17 cellular contexts compared by ENCODE assay signal in genomic region chr7:47181609-47182264, GRCh38.
A peak's percentile ranks its signal among the peaks of the same experiment; 100 is the strongest.
DNase-seq lines count a peak whose midpoint lies in the region; ATAC-seq, FAIRE-seq and TF ChIP-seq lines count a peak whose summit lies in the region.
"Had no signal": no experiment of that assay in that cellular context is flagged by ENCODE, and none has a peak within 500 bp of the region (broad histone marks: within the 10 kb centered on the region; RNA-seq: fewer than 3 reads in every experiment).

No MANE protein-coding gene starts in this region.

- no peak for TF ChIP-seq POLR2A in HepG2 (IDR thresholded peaks at IDR 0.05; ENCODE audit: insufficient read depth in 1 of 2, low read depth in 2 of 2, low read length in 2 of 2)
- no peak for TF ChIP-seq POLR2A in gastroesophageal sphincter (IDR thresholded peaks at IDR 0.05)

- no peaks in the 10 kb centered on the region for H3K36me3 ChIP-seq in liver (ENCODE audit: control insufficient read depth in 4 of 4, insufficient read depth in 3 of 4, low read depth in 1 of 4, low read length in 3 of 4)
- no peaks in the 10 kb centered on the region for H3K36me3 ChIP-seq in HepG2 (replicated peaks in 1 of 2; ENCODE audit: control insufficient read depth in 1 of 2, insufficient read depth in 2 of 2, low read length in 2 of 2)
- H3K36me3 ChIP-seq in gastroesophageal sphincter, result no peaks in the 10 kb centered on the region
- no peaks in the 10 kb centered on the region for H3K36me3 ChIP-seq in pancreas

- H4K20me1 ChIP-seq in HepG2 (ENCODE audit: insufficient read depth, low read length), result no peaks in the 10 kb centered on the region

- H3K4me3 Mint-ChIP-seq in CD14-positive monocyte, result no peak overlapping the region
- H3K4me3 Mint-ChIP-seq: neural crest cell; T-helper 1 cell treated with Interleukin-12 subunit alpha and Interleukin-12 subunit beta and Interleukin-4 antibody, amounts not matched to agents 30 μg/mL and 1 μg/mL, for 36 hours; type B pancreatic cell had no signal

- H3K27me3 ChIP-seq in liver (ENCODE audit: control insufficient read depth in 4 of 4, insufficient read depth in 4 of 4, low read length in 3 of 4) (no peaks in the 10 kb centered on the region), HepG2 (ENCODE audit: control insufficient read depth in 1 of 2, insufficient read depth in 2 of 2, low read length in 2 of 2) (peaks cover 0 to 14% of the 10 kb centered on the region in 2 experiments; a peak in 2 of 5 replicates), gastroesophageal sphincter (no peaks in the 10 kb centered on the region), pancreas (no peaks in the 10 kb centered on the region)

- no peak overlapping the region for H2AFZ ChIP-seq in HepG2 (ENCODE audit: low read length)

- H3K4me1 ChIP-seq in liver (ENCODE audit: control insufficient read depth in 4 of 4, insufficient read depth in 4 of 4, low read length in 3 of 4), result peaks cover 5 to 39% (median 34%) of the 10 kb centered on the region in 4 donors
- peaks cover 14% of the 10 kb centered on the region for H3K4me1 ChIP-seq in HepG2 (ENCODE audit: insufficient read depth, low read length)
- peaks cover 5 to 69% (median 16%) of the 10 kb centered on the region in 3 donors for H3K4me1 ChIP-seq in gastroesophageal sphincter
- H3K4me1 ChIP-seq in pancreas, result peaks cover 32 to 49% (median 43%) of the 10 kb centered on the region in 3 donors

- DNase-seq in HepG2 (ENCODE audit: low spot score) (no peak), pancreas (peak; percentile 76 to 88 (median 81)), kidney glomerular epithelial cell (lab: John Stamatoyannopoulos, UW) (no peak), CD14-positive monocyte (ENCODE audit: low spot score) (no peak)
- DNase-seq: activated CD4-positive, alpha-beta T cell treated with anti-CD3 and anti-CD28 coated beads for 1 hour; activated CD8-positive, alpha-beta memory T cell treated with anti-CD3 and anti-CD28 coated beads, Interleukin-2, amount 50 U/mL, for 4 hours; activated naive CD4-positive, alpha-beta T cell; effector CD4-positive, alpha-beta T cell; GF-D8; NCI-H187 had no signal

- CTCF ChIA-PET in HepG2 (lab: Yijun Ruan, JAX; ENCODE audit: low intra/inter-chr PET ratio, low total read pairs), result no interaction called here

- POLR2A ChIA-PET in HepG2 (lab: Yijun Ruan, JAX), result no interaction called here

- no TSS peak for BruUV-seq in HepG2 (replicated peaks; lab: Mats Ljungman, UMichigan)

- in situ Hi-C loops in HepG2 (cut with HindIII; ENCODE audit: extremely low pct_ligation_motif_present, low pct_unique_long_range_greater_than_20kb), result loop anchor here (5.0 to 10.0 kb wide), 3 partner anchors 94 to 1267 kb away; no protein-coding TSS in a partner anchor

- H3K4me1 Mint-ChIP-seq in CD14-positive monocyte, result peaks cover 12% of the 10 kb centered on the region

- H3K4me3 ChIP-seq in liver (ENCODE audit: low read depth in 1 of 3, low read length in 3 of 3), result no peak overlapping the region
- no peak overlapping the region for H3K4me3 ChIP-seq in HepG2 (replicated peaks in 1 of 3; ENCODE audit: insufficient read depth in 1 of 3, low read depth in 2 of 3, low read length in 3 of 3)
- H3K4me3 ChIP-seq in gastroesophageal sphincter, result no peak overlapping the region
- no peak overlapping the region for H3K4me3 ChIP-seq in pancreas

- no peak overlapping the region for H3K4me2 ChIP-seq in HepG2 (ENCODE audit: low read depth, low read length)

- H3K27ac Mint-ChIP-seq in CD14-positive monocyte, result no peak overlapping the region
- H3K27ac Mint-ChIP-seq: T-helper 1 cell treated with Interleukin-12 subunit alpha and Interleukin-12 subunit beta and Interleukin-4 antibody, amounts not matched to agents 30 μg/mL and 1 μg/mL, for 36 hours; type B pancreatic cell had no signal

- 32% methylated on average over 5 of the region's 5 CpGs for WGBS in liver
- 23% methylated on average over 5 of the region's 5 CpGs for WGBS in HepG2 (ENCODE audit: low lambda C conversion rate)
- WGBS in gastroesophageal sphincter (ENCODE audit: low coverage in 1 of 2), 2 donors, result 29 to 45% methylated on average over 3 to 5 of the region's 5 CpGs
- WGBS in pancreas, 2 donors, result 13 to 14% methylated on average over 5 of the region's 5 CpGs

- H3K27ac ChIP-seq in liver (ENCODE audit: low read depth in 1 of 2, low read length in 2 of 2) (peak overlapping the region in 1 of 2 donors; percentile 31), HepG2 (ENCODE audit: extremely low read length, insufficient read depth, low read length) (no peak overlapping the region), gastroesophageal sphincter (peak overlapping the region in 3 of 4 donors; percentile 7 to 62 (median 59)), pancreas (peak overlapping the region; percentile 3 to 50 (median 40))

- ATAC-seq in HepG2 (no peak), gastroesophageal sphincter (peak; percentile 55), pancreas (peak; percentile 84 to 89 (median 88)), HG02798 (IDR thresholded peaks at IDR 0.05; ENCODE audit: poor library complexity, unreplicated experiment) (no peak), HG03135 (IDR thresholded peaks at IDR 0.05; ENCODE audit: unreplicated experiment) (no peak)

- no peak for TF ChIP-seq EP300 in HepG2 (IDR thresholded peaks at IDR 0.05; ENCODE audit: low read depth in 2 of 2, low read length in 2 of 2)
- TF ChIP-seq EP300 in HepG2 (CRISPR knock-in tag; IDR thresholded peaks at IDR 0.05; ENCODE audit: borderline replicate concordance), result no peak
- TF ChIP-seq EP300 in gastroesophageal sphincter (IDR thresholded peaks at IDR 0.05), result no peak

- TF ChIP-seq RAD21 in liver (IDR thresholded peaks at IDR 0.05) (peak; percentile 45 to 62), HepG2 (CRISPR knock-in tag; IDR thresholded peaks at IDR 0.05) (no peak)

- H3K9me3 ChIP-seq in liver (ENCODE audit: control insufficient read depth in 4 of 4, low read length in 3 of 4) (no peaks in the 10 kb centered on the region), HepG2 (ENCODE audit: low read length) (peaks cover 2% of the 10 kb centered on the region), gastroesophageal sphincter (no peaks in the 10 kb centered on the region), pancreas (no peaks in the 10 kb centered on the region)

- H3K36me3 Mint-ChIP-seq in CD14-positive monocyte, result no peaks in the 10 kb centered on the region
- H3K36me3 Mint-ChIP-seq: type B pancreatic cell had no signal

- H3K79me2 ChIP-seq in HepG2 (ENCODE audit: insufficient read depth, low read length), result no peaks in the 10 kb centered on the region

- no peak overlapping the region for H3K9ac ChIP-seq in liver (ENCODE audit: low read depth in 1 of 2, low read length in 2 of 2)
- H3K9ac ChIP-seq in HepG2 (ENCODE audit: insufficient read depth, low read depth, low read length), result no peak overlapping the region

- H3K9me3 Mint-ChIP-seq in CD14-positive monocyte, result peaks cover 0 to 8% (median 0%) of the 10 kb centered on the region in 7 donors
- H3K9me3 Mint-ChIP-seq: T-helper 1 cell treated with Interleukin-12 subunit alpha and Interleukin-12 subunit beta and Interleukin-4 antibody, amounts not matched to agents 30 μg/mL and 1 μg/mL, for 36 hours; type B pancreatic cell had no signal

- peaks cover 3 to 7% (median 5%) of the 10 kb centered on the region in 3 donors for H3K27me3 Mint-ChIP-seq in CD14-positive monocyte (ENCODE audit: low read depth in 3 of 3)

- intact Hi-C loops in HepG2 (cut with micrococcal nuclease; ENCODE audit: unreplicated experiment) (loop anchor here (2.0 kb wide), 2 partner anchors 81 to 1259 kb away; no protein-coding TSS in a partner anchor), pancreas (cut with DNase I) (loop anchor here in 1 of 3 donors (10.0 kb wide), 1 partner anchor 1267 kb away; no protein-coding TSS in a partner anchor), CD14-positive monocyte (cut with micrococcal nuclease) (loop anchor here in 1 of 2 donors (2.0 kb wide), 1 partner anchor 1263 kb away; no protein-coding TSS in a partner anchor)

- FAIRE-seq in HepG2 (lab: Jason Lieb, UNC) (no peak), pancreas (lab: Jason Lieb, UNC) (no peak)

- no peak for TF ChIP-seq CTCF in liver (IDR thresholded peaks at IDR 0.05; ENCODE audit: low read depth, low read length, missing input control)
- no peak for TF ChIP-seq CTCF in HepG2 (CRISPR knock-in tag; IDR thresholded peaks at IDR 0.05)
- no peak for TF ChIP-seq CTCF in gastroesophageal sphincter (IDR thresholded peaks at IDR 0.05)
- TF ChIP-seq CTCF in pancreas (IDR thresholded peaks at IDR 0.05), result no peak
- no peak for TF ChIP-seq CTCF in CD14-positive monocyte (IDR thresholded peaks at IDR 0.05)

TF ChIP-seq in liver, 16 proteins besides CTCF, POLR2A, EP300 and RAD21 (continues in another document):
- TF ChIP-seq NR2F2 (IDR thresholded peaks at IDR 0.05) (no peak), TAF1 (conservative IDR thresholded peaks at IDR 0.05) (no peak), SP1 (IDR thresholded peaks at IDR 0.05) (peak; percentile 64), EGR1 (IDR thresholded peaks at IDR 0.05; ENCODE audit: low read depth in 2 of 2) (no peak)

TF ChIP-seq in HepG2, 621 proteins besides CTCF, POLR2A, EP300 and RAD21 (continues in another document):
- TF ChIP-seq MED13 (CRISPR knock-in tag; IDR thresholded peaks at IDR 0.05), result no peak
- no peak for TF ChIP-seq STAT5B (CRISPR knock-in tag; IDR thresholded peaks at IDR 0.05)
- no peak for TF ChIP-seq ZNF275 (CRISPR knock-in tag; IDR thresholded peaks at IDR 0.05; ENCODE audit: borderline replicate concordance)
- TF ChIP-seq ONECUT2 (CRISPR knock-in tag; IDR thresholded peaks at IDR 0.05), result no peak
- no peak for TF ChIP-seq KDM4B (CRISPR knock-in tag; IDR thresholded peaks at IDR 0.05)
- TF ChIP-seq, protein P1, sequence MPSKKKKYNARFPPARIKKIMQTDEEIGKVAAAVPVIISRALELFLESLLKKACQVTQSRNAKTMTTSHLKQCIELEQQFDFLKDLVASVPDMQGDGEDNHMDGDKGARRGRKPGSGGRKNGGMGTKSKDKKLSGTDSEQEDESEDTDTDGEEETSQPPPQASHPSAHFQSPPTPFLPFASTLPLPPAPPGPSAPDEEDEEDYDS (CRISPR knock-in tag; IDR thresholded peaks at IDR 0.05), result no peak
- no peak for TF ChIP-seq ZBTB1 (CRISPR knock-in tag; IDR thresholded peaks at IDR 0.05; ENCODE audit: borderline replicate concordance)
- no peak for TF ChIP-seq ZNF343 (CRISPR knock-in tag; IDR thresholded peaks at IDR 0.05)
- no peak for TF ChIP-seq CC2D1A (CRISPR knock-in tag; IDR thresholded peaks at IDR 0.05)
- TF ChIP-seq ZFP62 (CRISPR knock-in tag; IDR thresholded peaks at IDR 0.05), result no peak

Comparison
In these comparisons a context has a peak if more than half of its experiments do, and no peak if none do; other contexts are left out.
1. ATAC-seq: peak in gastroesophageal sphincter (single experiment) and pancreas (4 of 4); none in HepG2 (single experiment), HG02798 (single experiment) and HG03135 (single experiment).
2. DNase-seq: peak in pancreas (6 of 6); none in HepG2 (single experiment), kidney glomerular epithelial cell (single experiment) and CD14-positive monocyte (single experiment).